11 cellular contexts compared by ENCODE assay signal in the genomic region with DNA sequence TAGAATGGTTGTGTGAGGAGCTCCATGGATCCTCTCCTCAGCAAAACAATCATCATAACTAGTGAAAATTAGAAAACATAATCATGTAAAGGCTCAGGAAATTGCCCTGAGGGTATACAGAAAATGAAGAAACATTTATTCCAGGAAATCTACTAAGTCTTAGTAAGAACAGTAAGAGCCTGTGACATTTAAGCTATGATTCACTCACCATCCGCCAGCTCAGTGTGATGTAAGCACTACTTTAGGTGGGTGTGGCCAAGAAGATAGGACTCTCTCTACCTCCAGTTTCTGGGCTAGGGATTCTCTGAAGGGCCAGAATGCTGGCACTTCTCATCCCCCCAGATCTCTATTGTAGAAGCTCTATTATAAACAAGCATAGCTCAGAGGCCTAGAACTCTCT.
DNase-seq lines count a peak whose midpoint lies in the region; ATAC-seq lines count a peak whose summit lies in the region.
"Had no signal": no experiment of that assay in that cellular context is flagged by ENCODE, and none has a peak within 500 bp of the region (broad histone marks: within the 10 kb centered on the region; RNA-seq: fewer than 3 reads in every experiment).

No MANE protein-coding gene starts in this region.

- H3K27ac Mint-ChIP-seq in activated naive CD4-positive, alpha-beta T cell treated with anti-CD3 and anti-CD28 coated beads for 36 hours: peak overlapping the region; percentile 36

- H3K36me3 Mint-ChIP-seq in activated naive CD4-positive, alpha-beta T cell treated with anti-CD3 and anti-CD28 coated beads for 36 hours (ENCODE audit: low read depth): peaks cover 1% of the 10 kb centered on the region
- H3K36me3 Mint-ChIP-seq: CD14-positive monocyte had no signal

- CTCF ChIA-PET in activated naive CD4-positive, alpha-beta T cell treated with anti-CD3 and anti-CD28 coated beads for 36 hours (lab: Charles Lee): interaction anchor here (0.5 to 1.3 kb wide), 2 partner anchors 73 to 371 kb away, joined by 3 to 5 read pairs; no protein-coding TSS in a partner anchor

- H3K4me3 Mint-ChIP-seq in activated naive CD4-positive, alpha-beta T cell treated with anti-CD3 and anti-CD28 coated beads for 36 hours: no peak overlapping the region
- H3K4me3 Mint-ChIP-seq: CD14-positive monocyte had no signal

- H3K27me3 Mint-ChIP-seq in activated naive CD4-positive, alpha-beta T cell treated with anti-CD3 and anti-CD28 coated beads for 36 hours (ENCODE audit: low read depth): no peaks in the 10 kb centered on the region

- peaks cover 12% of the 10 kb centered on the region for H3K4me1 Mint-ChIP-seq in activated naive CD4-positive, alpha-beta T cell treated with anti-CD3 and anti-CD28 coated beads for 36 hours (ENCODE audit: low read depth)
- H3K4me1 Mint-ChIP-seq: CD14-positive monocyte had no signal

- H3K9me3 Mint-ChIP-seq in activated naive CD4-positive, alpha-beta T cell treated with anti-CD3 and anti-CD28 coated beads for 36 hours: peaks cover 11% of the 10 kb centered on the region

- DNase-seq in activated naive CD4-positive, alpha-beta T cell treated with anti-CD3 and anti-CD28 coated beads for 36 hours: peak; percentile 63
- no peak for DNase-seq in activated naive CD4-positive, alpha-beta T cell treated with Interleukin-2 at 50 U/mL for 16 hours
- peak; percentile 5 for DNase-seq in SW480 (ENCODE audit: low spot score)
- DNase-seq in fibroblast of gingiva (ENCODE audit: low read depth): peak; percentile 73
- peak; percentile 30 for DNase-seq in stimulated activated CD8-positive, alpha-beta memory T cell treated with anti-CD3 and anti-CD28 coated beads, Interleukin-4, amount 100 ng/mL, for 48 hours
- no peak for DNase-seq in effector CD4-positive, alpha-beta T cell
- DNase-seq: effector memory CD4-positive, alpha-beta T cell; KBM-7 had no signal

- intact Hi-C loops in activated naive CD4-positive, alpha-beta T cell treated with anti-CD3 and anti-CD28 coated beads for 36 hours (cut with micrococcal nuclease): loop anchor here (1.0 to 5.0 kb wide), 4 partner anchors 39 to 965 kb away; no protein-coding TSS in a partner anchor

- ATAC-seq in HG02763 (IDR thresholded peaks at IDR 0.05; ENCODE audit: unreplicated experiment) (no peak), GM21526 (IDR thresholded peaks at IDR 0.05; ENCODE audit: low FRiP score, unreplicated experiment) (no peak)

Comparison
In these comparisons a context has a peak if more than half of its experiments do, and no peak if none do; other contexts are left out.
1. DNase-seq: peak in activated naive CD4-positive, alpha-beta T cell treated with anti-CD3 and anti-CD28 coated beads for 36 hours (single experiment), SW480 (single experiment), fibroblast of gingiva (single experiment) and stimulated activated CD8-positive, alpha-beta memory T cell treated with anti-CD3 and anti-CD28 coated beads, Interleukin-4, amount 100 ng/mL, for 48 hours (single experiment); none in activated naive CD4-positive, alpha-beta T cell treated with Interleukin-2 at 50 U/mL for 16 hours (single experiment) and effector CD4-positive, alpha-beta T cell (single experiment).